In genomic region chr19:14544977-14545715, GRCh38 we compare ENCODE assay signal across 9 cellular contexts. TPM values are rescaled to one million over a fixed set of nuclear protein-coding genes. Genes with fewer than 3 reads are reported as not detected.
A peak's percentile ranks its signal among the peaks of the same experiment; 100 is the strongest.
DNase-seq lines count a peak whose midpoint lies in the region; ATAC-seq, FAIRE-seq and TF ChIP-seq lines count a peak whose summit lies in the region.
"Had no signal": no experiment of that assay in that cellular context is flagged by ENCODE, and none has a peak within 500 bp of the region (broad histone marks: within the 10 kb centered on the region; RNA-seq: fewer than 3 reads in every experiment).

No MANE protein-coding gene starts in this region.

- no peaks in the 10 kb centered on the region for H3K9me3 Mint-ChIP-seq in activated CD4-positive, alpha-beta T cell treated with anti-CD3 and anti-CD28 coated beads, Interleukin-2, amount 10 ng/mL, durations not matched to agents 24 days and 14 days

- H3K9me3 ChIP-seq in left lung: no peaks in the 10 kb centered on the region

- H3K36me3 Mint-ChIP-seq in activated CD4-positive, alpha-beta T cell treated with anti-CD3 and anti-CD28 coated beads, Interleukin-2, amount 10 ng/mL, durations not matched to agents 24 days and 14 days (ENCODE audit: low read depth): peaks cover 10% of the 10 kb centered on the region

- peaks cover 0 to 9% of the 10 kb centered on the region in 2 donors for H3K36me3 ChIP-seq in left lung

- TF ChIP-seq CTCF in left lung (IDR thresholded peaks at IDR 0.05): no peak

- intact Hi-C loops in left lung (cut with DNase I): no loop called here
- intact Hi-C loops in activated CD4-positive, alpha-beta T cell treated with anti-CD3 and anti-CD28 coated beads, Interleukin-2, amount 10 ng/mL, durations not matched to agents 24 days and 14 days (cut with micrococcal nuclease): no loop called here

- H3K27me3 ChIP-seq in left lung: no peaks in the 10 kb centered on the region

- H3K4me3 ChIP-seq in left lung: no peak overlapping the region

- H3K4me1 Mint-ChIP-seq in activated CD4-positive, alpha-beta T cell treated with anti-CD3 and anti-CD28 coated beads, Interleukin-2, amount 10 ng/mL, durations not matched to agents 24 days and 14 days: peaks cover 5% of the 10 kb centered on the region

- DNase-seq in Caki2 (ENCODE audit: low read depth) (peak; percentile 79), RCC 7860 (ENCODE audit: low spot score) (peak; percentile 33), left lung (peak in 1 of 2 donors; percentile 82), activated gamma-delta T cell treated with Interleukin-2 at 50 U/mL for 16 hours (no peak)
- DNase-seq in stimulated activated CD4-positive, alpha-beta T cell treated with anti-CD3 and anti-CD28 coated beads, Interleukin-12 subunit alpha, Interleukin-12 subunit beta, amount 100 ng/mL, for 4 hours: no peak
- DNase-seq in activated CD4-positive, alpha-beta T cell treated with anti-CD3 and anti-CD28 coated beads, Interleukin-2, amount 10 ng/mL, durations not matched to agents 24 days and 14 days: no peak
- DNase-seq: EL had no signal

- FAIRE-seq in RCC 7860 (lab: Jason Lieb, UNC): no peak

- ATAC-seq in left lung: peak; percentile 70

- peaks cover 0 to 5% of the 10 kb centered on the region in 2 donors for H3K4me1 ChIP-seq in left lung

- no peak overlapping the region for H3K27ac Mint-ChIP-seq in activated CD4-positive, alpha-beta T cell treated with anti-CD3 and anti-CD28 coated beads, Interleukin-2, amount 10 ng/mL, durations not matched to agents 24 days and 14 days

- H3K27me3 Mint-ChIP-seq in activated CD4-positive, alpha-beta T cell treated with anti-CD3 and anti-CD28 coated beads, Interleukin-2, amount 10 ng/mL, durations not matched to agents 24 days and 14 days: no peaks in the 10 kb centered on the region

- H3K27ac ChIP-seq in left lung: no peak overlapping the region
- H3K27ac ChIP-seq: HL-60 had no signal

- H3K4me3 Mint-ChIP-seq in activated CD4-positive, alpha-beta T cell treated with anti-CD3 and anti-CD28 coated beads, Interleukin-2, amount 10 ng/mL, durations not matched to agents 24 days and 14 days: no peak overlapping the region

- in situ Hi-C loops in Caki2 (cut with HindIII; ENCODE audit: low pct_unique_long_range_greater_than_20kb, low sequenced_read_pairs): no loop called here

RNA-seq across cellular contexts. Expression of gene TECR, which starts 15.8 kb away (rescaled TPM):
- total RNA-seq in Caki2 (2014; rRNA removed; shearing (Covaris generic); ENCODE audit: low replicate concordance): 169 and 181 TPM in 2 replicates
- 100 to 1,000 TPM; 119 to 122 TPM for total RNA-seq in left lung
- total RNA-seq in activated CD4-positive, alpha-beta T cell treated with anti-CD3 and anti-CD28 coated beads, Interleukin-2, amount 10 ng/mL, durations not matched to agents 24 days and 14 days: 108 and 119 TPM in 2 replicates

RNA-seq across cellular contexts. Expression of gene NDUFB7, which starts 26.7 kb away (rescaled TPM):
- total RNA-seq in Caki2 (2014; rRNA removed; shearing (Covaris generic); ENCODE audit: low replicate concordance): 350 and 590 TPM in 2 replicates
- total RNA-seq in left lung: 100 to 1,000 TPM; 112 to 125 TPM
- 129 and 132 TPM in 2 replicates for total RNA-seq in activated CD4-positive, alpha-beta T cell treated with anti-CD3 and anti-CD28 coated beads, Interleukin-2, amount 10 ng/mL, durations not matched to agents 24 days and 14 days

RNA-seq across cellular contexts. Expression of gene DNAJB1, which starts 26.9 kb away (rescaled TPM):
- 160 and 173 TPM in 2 replicates for total RNA-seq in Caki2 (2014; rRNA removed; shearing (Covaris generic); ENCODE audit: low replicate concordance)
- 100 to 1,000 TPM; 107 to 110 TPM for total RNA-seq in left lung
- total RNA-seq in activated CD4-positive, alpha-beta T cell treated with anti-CD3 and anti-CD28 coated beads, Interleukin-2, amount 10 ng/mL, durations not matched to agents 24 days and 14 days: 117 and 126 TPM in 2 replicates

RNA-seq across cellular contexts. Expression of gene CLEC17A, which starts 37.7 kb away (rescaled TPM):
- total RNA-seq in Caki2 (2014; rRNA removed; shearing (Covaris generic); ENCODE audit: low replicate concordance): not detected in 2 replicates
- total RNA-seq in left lung: under 1 TPM in 1 of 2 donors, not detected in 1; 0.16 TPM
- total RNA-seq in activated CD4-positive, alpha-beta T cell treated with anti-CD3 and anti-CD28 coated beads, Interleukin-2, amount 10 ng/mL, durations not matched to agents 24 days and 14 days: not detected in 2 replicates
- total RNA-seq: subcutaneous adipose tissue had no signal

RNA-seq across cellular contexts. Expression of gene GIPC1, which starts 49.2 kb away (rescaled TPM):
- 321 and 340 TPM in 2 replicates for total RNA-seq in Caki2 (2014; rRNA removed; shearing (Covaris generic); ENCODE audit: low replicate concordance)
- total RNA-seq in left lung: 100 to 1,000 TPM; 120 to 154 TPM
- total RNA-seq in activated CD4-positive, alpha-beta T cell treated with anti-CD3 and anti-CD28 coated beads, Interleukin-2, amount 10 ng/mL, durations not matched to agents 24 days and 14 days: 39.9 and 40.1 TPM in 2 replicates

Comparison
In these comparisons a context has a peak if more than half of its experiments do, and no peak if none do; other contexts are left out.
1. DNase-seq: peak in Caki2 (single experiment) and RCC 7860 (single experiment); none in activated gamma-delta T cell treated with Interleukin-2 at 50 U/mL for 16 hours (single experiment), stimulated activated CD4-positive, alpha-beta T cell treated with anti-CD3 and anti-CD28 coated beads, Interleukin-12 subunit alpha, Interleukin-12 subunit beta, amount 100 ng/mL, for 4 hours (single experiment) and activated CD4-positive, alpha-beta T cell treated with anti-CD3 and anti-CD28 coated beads, Interleukin-2, amount 10 ng/mL, durations not matched to agents 24 days and 14 days (single experiment).